ENCODE assay signal across 8 cellular contexts in genomic region chr6:73309534-73309783, GRCh38. TPM values are rescaled to one million over a fixed set of nuclear protein-coding genes. Genes with fewer than 3 reads are reported as not detected.
A peak's percentile ranks its signal among the peaks of the same experiment; 100 is the strongest.
DNase-seq lines count a peak whose midpoint lies in the region; ATAC-seq, FAIRE-seq and TF ChIP-seq lines count a peak whose summit lies in the region.

No MANE protein-coding gene starts in this region.

- peak overlapping the region; percentile 85 for H3K4me2 ChIP-seq in HCT116 (ENCODE audit: low read length)

- H3K79me2 ChIP-seq in HCT116 (ENCODE audit: insufficient read depth, low read length): peaks cover 56% of the 10 kb centered on the region

- peaks cover 14% of the 10 kb centered on the region for H3K36me3 Mint-ChIP-seq in activated T-helper 2 cell treated with anti-CD3 and anti-CD28 coated beads, Interferon-gamma antibody, Interleukin-2, Interleukin-4, amounts not matched to agents 10 μg/mL and 5 μg/mL and 100 μg/mL, durations not matched to agents 14 hours and 24 hours and 36 hours (ENCODE audit: low read depth)

- no peak for FAIRE-seq in urothelium cell line (lab: Jason Lieb, UNC)

- H3K4me3 Mint-ChIP-seq in activated T-helper 2 cell treated with anti-CD3 and anti-CD28 coated beads, Interferon-gamma antibody, Interleukin-2, Interleukin-4, amounts not matched to agents 10 μg/mL and 5 μg/mL and 100 μg/mL, durations not matched to agents 14 hours and 24 hours and 36 hours (ENCODE audit: low read depth): peak overlapping the region; percentile 95

- H3K4me1 ChIP-seq in BE2C (no peaks in the 10 kb centered on the region), HCT116 (ENCODE audit: control insufficient read depth in 1 of 2, insufficient read depth in 2 of 2, low read length in 2 of 2) (peaks cover 2 to 15% of the 10 kb centered on the region in 2 experiments; a peak in 1 of 4 replicates), thymus (ENCODE audit: control insufficient read depth, insufficient read depth, low read length) (peaks cover 7% of the 10 kb centered on the region)

- peaks cover 6% of the 10 kb centered on the region for H3K9me3 Mint-ChIP-seq in activated T-helper 2 cell treated with anti-CD3 and anti-CD28 coated beads, Interferon-gamma antibody, Interleukin-2, Interleukin-4, amounts not matched to agents 10 μg/mL and 5 μg/mL and 100 μg/mL, durations not matched to agents 14 hours and 24 hours and 36 hours

- POLR2A ChIA-PET in HCT116 (lab: Charles Lee): interaction anchor here (0.8 to 1.2 kb wide), 5 partner anchors 24 to 204 kb away, joined by 3 to 5 read pairs (median 3); no protein-coding TSS in a partner anchor

- TF ChIP-seq RAD21 in HCT116 (IDR thresholded peaks at IDR 0.05; ENCODE audit: low read depth): no peak

- H3K9ac ChIP-seq in HCT116 (ENCODE audit: low read length): peak overlapping the region; percentile 79

- peak overlapping the region; percentile 71 for H2AFZ ChIP-seq in HCT116 (ENCODE audit: low read depth, low read length, poor library complexity, severe bottlenecking)

- peak overlapping the region; percentile 79 for H3K27ac Mint-ChIP-seq in activated T-helper 2 cell treated with anti-CD3 and anti-CD28 coated beads, Interferon-gamma antibody, Interleukin-2, Interleukin-4, amounts not matched to agents 10 μg/mL and 5 μg/mL and 100 μg/mL, durations not matched to agents 14 hours and 24 hours and 36 hours

- no peaks in the 10 kb centered on the region for H3K9me2 ChIP-seq in HCT116 (ENCODE audit: insufficient read depth)

- peaks cover 26% of the 10 kb centered on the region for H3K4me1 Mint-ChIP-seq in activated T-helper 2 cell treated with anti-CD3 and anti-CD28 coated beads, Interferon-gamma antibody, Interleukin-2, Interleukin-4, amounts not matched to agents 10 μg/mL and 5 μg/mL and 100 μg/mL, durations not matched to agents 14 hours and 24 hours and 36 hours (ENCODE audit: low read depth)

- no peak for TF ChIP-seq POLR2A in HCT116 (IDR thresholded peaks at IDR 0.05; ENCODE audit: borderline replicate concordance, extremely low read depth, insufficient read depth, insufficient read length)

- TF ChIP-seq CTCF in BE2C (IDR thresholded peaks at IDR 0.05; ENCODE audit: low read depth, low read length): no peak
- TF ChIP-seq CTCF in HCT116 (IDR thresholded peaks at IDR 0.05 in 2 of 3, conservative IDR thresholded peaks at IDR 0.05 in 1 of 3; ENCODE audit: borderline replicate concordance in 1 of 3, insufficient read depth in 1 of 3, low read depth in 2 of 3, low read length in 2 of 3): no peak

- H4K20me1 ChIP-seq in HCT116 (ENCODE audit: insufficient read depth): no peaks in the 10 kb centered on the region

- CTCF ChIA-PET in HCT116 (lab: Charles Lee): interaction anchor here (0.6 to 1.5 kb wide), 7 partner anchors 16 to 344 kb away, joined by 3 to 13 read pairs (median 4); no protein-coding TSS in a partner anchor

- BruUV-seq in HCT116 (replicated peaks; lab: Mats Ljungman, UMichigan): TSS peak; percentile 76

- no peaks in the 10 kb centered on the region for H3K36me3 ChIP-seq in BE2C
- H3K36me3 ChIP-seq in HCT116 (ENCODE audit: control insufficient read depth in 1 of 2, insufficient read depth in 2 of 2, low read length in 2 of 2): no peaks in the 10 kb centered on the region; a peak in 1 of 4 replicates
- no peaks in the 10 kb centered on the region for H3K36me3 ChIP-seq in thymus (ENCODE audit: control insufficient read depth, insufficient read depth)

- no peak for DNase-seq in BE2C
- no peak for DNase-seq in HCT116 (ENCODE audit: low read depth, low spot score)
- no peak for DNase-seq in activated T-helper 2 cell treated with anti-CD3 and anti-CD28 coated beads, Interferon-gamma antibody, Interleukin-2, Interleukin-4, amounts not matched to agents 10 μg/mL and 5 μg/mL and 100 μg/mL, durations not matched to agents 14 hours and 24 hours and 36 hours (ENCODE audit: low spot score)
- peak; percentile 32 for DNase-seq in inferior parietal cortex (ENCODE audit: extremely low spot score)
- DNase-seq in NCI-H524 treated with DMSO at 0.1 percent for 48 hours (lab: John Stamatoyannopoulos, UW): no peak
- no peak for DNase-seq in NCI-H2081 treated with DMSO at 0.1 percent for 48 hours (lab: John Stamatoyannopoulos, UW)
- no peak for DNase-seq in urothelium cell line (ENCODE audit: low spot score)

- H3K27me3 Mint-ChIP-seq in activated T-helper 2 cell treated with anti-CD3 and anti-CD28 coated beads, Interferon-gamma antibody, Interleukin-2, Interleukin-4, amounts not matched to agents 10 μg/mL and 5 μg/mL and 100 μg/mL, durations not matched to agents 14 hours and 24 hours and 36 hours (ENCODE audit: low read depth): peaks cover 35% of the 10 kb centered on the region

- H3K27ac ChIP-seq in HCT116 (ENCODE audit: low read depth, low read length) (peak overlapping the region; percentile 86), thymus (ENCODE audit: low read depth) (no peak overlapping the region)

- intact Hi-C loops in HCT116 (cut with micrococcal nuclease): no loop called here
- intact Hi-C loops in activated T-helper 2 cell treated with anti-CD3 and anti-CD28 coated beads, Interferon-gamma antibody, Interleukin-2, Interleukin-4, amounts not matched to agents 10 μg/mL and 5 μg/mL and 100 μg/mL, durations not matched to agents 14 hours and 24 hours and 36 hours (cut with micrococcal nuclease): no loop called here

- RAD21 ChIA-PET in HCT116 (lab: Charles Lee; ENCODE audit: low non-redundant PET in 1 of 2, low total read pairs in 2 of 2, uncharacterized antibody in 2 of 2, unreplicated experiment in 2 of 2): no interaction called here

- no peak for ATAC-seq in HCT116

- H3K27me3 ChIP-seq in BE2C (no peaks in the 10 kb centered on the region), HCT116 (ENCODE audit: insufficient read depth, low read length) (no peaks in the 10 kb centered on the region), thymus (ENCODE audit: control insufficient read depth, insufficient read depth) (peaks cover under 1% of the 10 kb centered on the region)

- peak overlapping the region; percentile 90 for H3K4me3 ChIP-seq in BE2C (ENCODE audit: low read depth, low read length)
- peak overlapping the region; percentile 71 to 86 for H3K4me3 ChIP-seq in HCT116 (replicated peaks in 1 of 2; ENCODE audit: low read depth in 1 of 2, low read length in 2 of 2)
- H3K4me3 ChIP-seq in thymus (ENCODE audit: low read length): peak overlapping the region; percentile 87

- H3K9me3 ChIP-seq in BE2C (no peaks in the 10 kb centered on the region; the same call in 1 of the 2 replicates), HCT116 (ENCODE audit: control insufficient read depth in 1 of 2, insufficient read depth in 1 of 2, low read depth in 1 of 2, low read length in 2 of 2) (no peaks in the 10 kb centered on the region), thymus (ENCODE audit: control insufficient read depth) (no peaks in the 10 kb centered on the region)

- WGBS in thymus: 3% methylated on average over 13 of the region's 13 CpGs

TF ChIP-seq in HCT116, 20 proteins besides CTCF, POLR2A, EP300 and RAD21:
- TF ChIP-seq ZFX (IDR thresholded peaks at IDR 0.05): peak; percentile 71; the same call in 1 of the 2 replicates
- no peak for TF ChIP-seq REST (IDR thresholded peaks at IDR 0.05; ENCODE audit: low read depth)
- no peak for TF ChIP-seq EZH2phosphoT487 (IDR thresholded peaks at IDR 0.05; ENCODE audit: borderline replicate concordance)

RNA-seq across cellular contexts. Expression of gene DPPA5, which starts 44.6 kb away (rescaled TPM):
- polyA plus RNA-seq in BE2C (2012; ENCODE audit: insufficient read depth, insufficient read length, low read depth): not detected
- not detected for total RNA-seq in HCT116 (2021; ENCODE audit: unreplicated experiment)
- polyA plus RNA-seq in HCT116 (2012): not detected in 2 replicates
- not detected in 2 replicates for total RNA-seq in activated T-helper 2 cell treated with anti-CD3 and anti-CD28 coated beads, Interferon-gamma antibody, Interleukin-2, Interleukin-4, amounts not matched to agents 10 μg/mL and 5 μg/mL and 100 μg/mL, durations not matched to agents 14 hours and 24 hours and 36 hours
- 0.39 TPM for polyA plus RNA-seq in thymus

RNA-seq across cellular contexts. Expression of gene KHDC1, which starts 46.5 kb away (rescaled TPM):
- polyA plus RNA-seq in BE2C (2012; ENCODE audit: insufficient read depth, insufficient read length, low read depth): 6.9 TPM
- 9.1 TPM for total RNA-seq in HCT116 (2021; ENCODE audit: unreplicated experiment)
- polyA plus RNA-seq in HCT116 (2012): 8.8 and 8.9 TPM in 2 replicates
- 6.7 and 7.1 TPM in 2 replicates for total RNA-seq in activated T-helper 2 cell treated with anti-CD3 and anti-CD28 coated beads, Interferon-gamma antibody, Interleukin-2, Interleukin-4, amounts not matched to agents 10 μg/mL and 5 μg/mL and 100 μg/mL, durations not matched to agents 14 hours and 24 hours and 36 hours
- polyA plus RNA-seq in thymus: 4.1 TPM

RNA-seq across cellular contexts. Expression of gene KHDC3L, which starts 53.0 kb away (rescaled TPM):
- not detected for polyA plus RNA-seq in BE2C (2012; ENCODE audit: insufficient read depth, insufficient read length, low read depth)
- not detected for total RNA-seq in HCT116 (2021; ENCODE audit: unreplicated experiment)
- not detected in 2 replicates for polyA plus RNA-seq in HCT116 (2012)
- total RNA-seq in activated T-helper 2 cell treated with anti-CD3 and anti-CD28 coated beads, Interferon-gamma antibody, Interleukin-2, Interleukin-4, amounts not matched to agents 10 μg/mL and 5 μg/mL and 100 μg/mL, durations not matched to agents 14 hours and 24 hours and 36 hours: not detected in 2 replicates
- polyA plus RNA-seq in thymus: 0.68 TPM
